1 cellular context compared by ENCODE assay signal in the genomic region with DNA sequence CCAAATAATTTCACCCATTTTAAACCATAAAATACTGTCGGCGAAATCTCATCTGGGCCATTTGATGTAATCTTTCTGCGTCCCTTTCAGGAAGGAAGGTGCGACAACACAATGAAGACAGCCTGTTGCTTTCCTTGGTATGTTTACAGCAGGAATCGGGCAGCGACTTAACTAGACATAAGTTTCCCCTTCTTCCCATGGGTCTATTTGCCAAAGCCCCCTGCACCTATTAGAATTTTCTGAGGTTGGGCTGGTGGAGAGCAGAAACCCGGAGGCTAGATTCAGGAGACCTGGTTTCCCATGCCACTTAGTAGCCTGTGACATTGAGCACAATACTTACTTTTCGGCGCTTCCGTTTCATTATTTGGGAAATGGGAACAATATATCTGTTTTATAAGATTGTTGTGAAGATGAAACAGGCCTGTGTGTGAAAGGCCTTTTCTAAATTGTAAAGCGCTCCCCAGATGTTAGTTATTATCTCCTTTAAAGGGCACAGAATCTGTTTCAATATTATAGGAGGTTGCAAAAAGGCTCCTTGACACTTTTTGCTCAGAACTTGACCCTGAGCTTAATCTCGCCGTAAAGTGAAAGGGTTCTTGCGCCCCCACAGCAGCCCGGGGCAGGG.
TF ChIP-seq lines count a peak whose summit lies in the region.

No MANE protein-coding gene starts in this region.

TF ChIP-seq in K562, 482 proteins besides CTCF, POLR2A, EP300 and RAD21 (continued from another document and continues in another):
- TF ChIP-seq, protein P1, sequence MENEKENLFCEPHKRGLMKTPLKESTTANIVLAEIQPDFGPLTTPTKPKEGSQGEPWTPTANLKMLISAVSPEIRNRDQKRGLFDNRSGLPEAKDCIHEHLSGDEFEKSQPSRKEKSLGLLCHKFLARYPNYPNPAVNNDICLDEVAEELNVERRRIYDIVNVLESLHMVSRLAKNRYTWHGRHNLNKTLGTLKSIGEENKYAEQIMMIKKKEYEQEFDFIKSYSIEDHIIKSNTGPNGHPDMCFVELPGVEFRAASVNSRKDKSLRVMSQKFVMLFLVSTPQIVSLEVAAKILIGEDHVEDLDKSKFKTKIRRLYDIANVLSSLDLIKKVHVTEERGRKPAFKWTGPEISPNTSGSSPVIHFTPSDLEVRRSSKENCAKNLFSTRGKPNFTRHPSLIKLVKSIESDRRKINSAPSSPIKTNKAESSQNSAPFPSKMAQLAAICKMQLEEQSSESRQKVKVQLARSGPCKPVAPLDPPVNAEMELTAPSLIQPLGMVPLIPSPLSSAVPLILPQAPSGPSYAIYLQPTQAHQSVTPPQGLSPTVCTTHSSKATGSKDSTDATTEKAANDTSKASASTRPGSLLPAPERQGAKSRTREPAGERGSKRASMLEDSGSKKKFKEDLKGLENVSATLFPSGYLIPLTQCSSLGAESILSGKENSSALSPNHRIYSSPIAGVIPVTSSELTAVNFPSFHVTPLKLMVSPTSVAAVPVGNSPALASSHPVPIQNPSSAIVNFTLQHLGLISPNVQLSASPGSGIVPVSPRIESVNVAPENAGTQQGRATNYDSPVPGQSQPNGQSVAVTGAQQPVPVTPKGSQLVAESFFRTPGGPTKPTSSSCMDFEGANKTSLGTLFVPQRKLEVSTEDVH (IDR thresholded peaks at IDR 0.05; ENCODE audit: low read depth, partially characterized antibody) = peak; percentile 15
- TF ChIP-seq, protein P2, sequence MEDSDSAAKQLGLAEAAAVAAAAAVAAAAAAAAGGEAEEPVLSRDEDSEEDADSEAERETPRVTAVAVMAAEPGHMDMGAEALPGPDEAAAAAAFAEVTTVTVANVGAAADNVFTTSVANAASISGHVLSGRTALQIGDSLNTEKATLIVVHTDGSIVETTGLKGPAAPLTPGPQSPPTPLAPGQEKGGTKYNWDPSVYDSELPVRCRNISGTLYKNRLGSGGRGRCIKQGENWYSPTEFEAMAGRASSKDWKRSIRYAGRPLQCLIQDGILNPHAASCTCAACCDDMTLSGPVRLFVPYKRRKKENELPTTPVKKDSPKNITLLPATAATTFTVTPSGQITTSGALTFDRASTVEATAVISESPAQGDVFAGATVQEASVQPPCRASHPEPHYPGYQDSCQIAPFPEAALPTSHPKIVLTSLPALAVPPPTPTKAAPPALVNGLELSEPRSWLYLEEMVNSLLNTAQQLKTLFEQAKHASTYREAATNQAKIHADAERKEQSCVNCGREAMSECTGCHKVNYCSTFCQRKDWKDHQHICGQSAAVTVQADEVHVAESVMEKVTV (CRISPR knock-in tag; IDR thresholded peaks at IDR 0.05) = no peak
- TF ChIP-seq PCBP1 (IDR thresholded peaks at IDR 0.05; ENCODE audit: low read depth, low read length, poor library complexity, severe bottlenecking) (no peak), ERF (CRISPR knock-in tag; IDR thresholded peaks at IDR 0.05) (no peak), ZNF133 (CRISPR knock-in tag; IDR thresholded peaks at IDR 0.05) (no peak), XRCC3 (IDR thresholded peaks at IDR 0.05) (no peak), ZNF212 (CRISPR knock-in tag; IDR thresholded peaks at IDR 0.05) (no peak), HMG20A (CRISPR knock-in tag; conservative IDR thresholded peaks at IDR 0.05) (no peak), NFE2L1 (tag; IDR thresholded peaks at IDR 0.05; ENCODE audit: borderline replicate concordance, low read depth) (no peak), ZNF124 (CRISPR knock-in tag; IDR thresholded peaks at IDR 0.05) (no peak), RBM14 (IDR thresholded peaks at IDR 0.05; ENCODE audit: borderline replicate concordance, insufficient read depth, low read depth, low read length) (no peak), TEAD2 (tag; IDR thresholded peaks at IDR 0.05) (no peak), ZBTB7A (IDR thresholded peaks at IDR 0.05; ENCODE audit: borderline replicate concordance, control insufficient read depth, low read depth, low read length) (peak; percentile 47; the same call in 1 of the 2 replicates), ILK (tag; IDR thresholded peaks at IDR 0.05; ENCODE audit: borderline replicate concordance, low read depth) (no peak), NR3C1 (CRISPR knock-in tag; IDR thresholded peaks at IDR 0.05) (no peak), SMAD2 (IDR thresholded peaks at IDR 0.05; ENCODE audit: low read depth, low read length) (no peak), GATA2 (CRISPR knock-in tag; IDR thresholded peaks at IDR 0.05) (peak; percentile 11; the same call in 1 of the 2 replicates), MXI1 (IDR thresholded peaks at IDR 0.05; ENCODE audit: low read depth, low read length) (no peak), PHB2 (IDR thresholded peaks at IDR 0.05; ENCODE audit: low read depth) (no peak), RBM39 (optimal IDR thresholded peaks at IDR 0.05; ENCODE audit: low read depth, low read length) (no peak), HDAC8 (tag; IDR thresholded peaks at IDR 0.05) (no peak), POLR2B (IDR thresholded peaks at IDR 0.05; ENCODE audit: low read depth, partially characterized antibody) (peak; percentile 68), FOXK2 (conservative IDR thresholded peaks at IDR 0.05 in 1 of 2, IDR thresholded peaks at IDR 0.05 in 1 of 2; ENCODE audit: low read depth in 2 of 2) (peak; percentile 72 to 77), ARNT (IDR thresholded peaks at IDR 0.05) (peak in 1 of 2 experiments; percentile 63; a peak in 1 of 4 replicates), ZNF165 (CRISPR knock-in tag; IDR thresholded peaks at IDR 0.05; ENCODE audit: borderline replicate concordance) (no peak), MAFK (IDR thresholded peaks at IDR 0.05; ENCODE audit: low read length) (no peak), ZNF77 (CRISPR knock-in tag; IDR thresholded peaks at IDR 0.05) (no peak), NFIC (IDR thresholded peaks at IDR 0.05) (no peak), RCOR1 (IDR thresholded peaks at IDR 0.05; ENCODE audit: borderline replicate concordance in 1 of 2, low read depth in 2 of 2, low read length in 2 of 2) (no peak), HDAC1 (IDR thresholded peaks at IDR 0.05) (no peak; a peak in 1 of 4 replicates), CBX8 (IDR thresholded peaks at IDR 0.05; ENCODE audit: borderline replicate concordance, extremely low read depth, low read depth, low read length, poor library complexity, severe bottlenecking) (no peak), ILF3 (IDR thresholded peaks at IDR 0.05; ENCODE audit: borderline replicate concordance) (no peak), GABPB2 (CRISPR knock-in tag; conservative IDR thresholded peaks at IDR 0.05) (no peak), CBX1 (IDR thresholded peaks at IDR 0.05; ENCODE audit: low read depth) (no peak), TCF7 (IDR thresholded peaks at IDR 0.05; ENCODE audit: borderline replicate concordance) (no peak), HMG20B (CRISPR knock-in tag; IDR thresholded peaks at IDR 0.05) (no peak), BRF1 (IDR thresholded peaks at IDR 0.05; ENCODE audit: borderline replicate concordance, extremely low read depth, insufficient read length) (no peak), MIER1 (IDR thresholded peaks at IDR 0.05; ENCODE audit: low read depth) (no peak), HSF4 (CRISPR knock-in tag; IDR thresholded peaks at IDR 0.05; ENCODE audit: borderline replicate concordance) (no peak), NELFE (IDR thresholded peaks at IDR 0.05; ENCODE audit: insufficient read depth, insufficient read length) (no peak), SP2 (IDR thresholded peaks at IDR 0.05; ENCODE audit: extremely low read depth, low read depth, low read length, poor library complexity, severe bottlenecking) (no peak)
- TF ChIP-seq, protein P3, sequence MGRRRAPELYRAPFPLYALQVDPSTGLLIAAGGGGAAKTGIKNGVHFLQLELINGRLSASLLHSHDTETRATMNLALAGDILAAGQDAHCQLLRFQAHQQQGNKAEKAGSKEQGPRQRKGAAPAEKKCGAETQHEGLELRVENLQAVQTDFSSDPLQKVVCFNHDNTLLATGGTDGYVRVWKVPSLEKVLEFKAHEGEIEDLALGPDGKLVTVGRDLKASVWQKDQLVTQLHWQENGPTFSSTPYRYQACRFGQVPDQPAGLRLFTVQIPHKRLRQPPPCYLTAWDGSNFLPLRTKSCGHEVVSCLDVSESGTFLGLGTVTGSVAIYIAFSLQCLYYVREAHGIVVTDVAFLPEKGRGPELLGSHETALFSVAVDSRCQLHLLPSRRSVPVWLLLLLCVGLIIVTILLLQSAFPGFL (CRISPR knock-in tag; IDR thresholded peaks at IDR 0.05) = no peak
- TF ChIP-seq, protein P4, sequence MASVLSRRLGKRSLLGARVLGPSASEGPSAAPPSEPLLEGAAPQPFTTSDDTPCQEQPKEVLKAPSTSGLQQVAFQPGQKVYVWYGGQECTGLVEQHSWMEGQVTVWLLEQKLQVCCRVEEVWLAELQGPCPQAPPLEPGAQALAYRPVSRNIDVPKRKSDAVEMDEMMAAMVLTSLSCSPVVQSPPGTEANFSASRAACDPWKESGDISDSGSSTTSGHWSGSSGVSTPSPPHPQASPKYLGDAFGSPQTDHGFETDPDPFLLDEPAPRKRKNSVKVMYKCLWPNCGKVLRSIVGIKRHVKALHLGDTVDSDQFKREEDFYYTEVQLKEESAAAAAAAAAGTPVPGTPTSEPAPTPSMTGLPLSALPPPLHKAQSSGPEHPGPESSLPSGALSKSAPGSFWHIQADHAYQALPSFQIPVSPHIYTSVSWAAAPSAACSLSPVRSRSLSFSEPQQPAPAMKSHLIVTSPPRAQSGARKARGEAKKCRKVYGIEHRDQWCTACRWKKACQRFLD (CRISPR knock-in tag; IDR thresholded peaks at IDR 0.05) = no peak
- TF ChIP-seq, protein P5, sequence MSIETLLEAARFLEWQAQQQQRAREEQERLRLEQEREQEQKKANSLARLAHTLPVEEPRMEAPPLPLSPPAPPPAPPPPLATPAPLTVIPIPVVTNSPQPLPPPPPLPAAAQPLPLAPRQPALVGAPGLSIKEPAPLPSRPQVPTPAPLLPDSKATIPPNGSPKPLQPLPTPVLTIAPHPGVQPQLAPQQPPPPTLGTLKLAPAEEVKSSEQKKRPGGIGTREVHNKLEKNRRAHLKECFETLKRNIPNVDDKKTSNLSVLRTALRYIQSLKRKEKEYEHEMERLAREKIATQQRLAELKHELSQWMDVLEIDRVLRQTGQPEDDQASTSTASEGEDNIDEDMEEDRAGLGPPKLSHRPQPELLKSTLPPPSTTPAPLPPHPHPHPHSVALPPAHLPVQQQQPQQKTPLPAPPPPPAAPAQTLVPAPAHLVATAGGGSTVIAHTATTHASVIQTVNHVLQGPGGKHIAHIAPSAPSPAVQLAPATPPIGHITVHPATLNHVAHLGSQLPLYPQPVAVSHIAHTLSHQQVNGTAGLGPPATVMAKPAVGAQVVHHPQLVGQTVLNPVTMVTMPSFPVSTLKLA (conservative IDR thresholded peaks at IDR 0.05) = no peak; a peak in 1 of 4 replicates
- TF ChIP-seq, protein P6, sequence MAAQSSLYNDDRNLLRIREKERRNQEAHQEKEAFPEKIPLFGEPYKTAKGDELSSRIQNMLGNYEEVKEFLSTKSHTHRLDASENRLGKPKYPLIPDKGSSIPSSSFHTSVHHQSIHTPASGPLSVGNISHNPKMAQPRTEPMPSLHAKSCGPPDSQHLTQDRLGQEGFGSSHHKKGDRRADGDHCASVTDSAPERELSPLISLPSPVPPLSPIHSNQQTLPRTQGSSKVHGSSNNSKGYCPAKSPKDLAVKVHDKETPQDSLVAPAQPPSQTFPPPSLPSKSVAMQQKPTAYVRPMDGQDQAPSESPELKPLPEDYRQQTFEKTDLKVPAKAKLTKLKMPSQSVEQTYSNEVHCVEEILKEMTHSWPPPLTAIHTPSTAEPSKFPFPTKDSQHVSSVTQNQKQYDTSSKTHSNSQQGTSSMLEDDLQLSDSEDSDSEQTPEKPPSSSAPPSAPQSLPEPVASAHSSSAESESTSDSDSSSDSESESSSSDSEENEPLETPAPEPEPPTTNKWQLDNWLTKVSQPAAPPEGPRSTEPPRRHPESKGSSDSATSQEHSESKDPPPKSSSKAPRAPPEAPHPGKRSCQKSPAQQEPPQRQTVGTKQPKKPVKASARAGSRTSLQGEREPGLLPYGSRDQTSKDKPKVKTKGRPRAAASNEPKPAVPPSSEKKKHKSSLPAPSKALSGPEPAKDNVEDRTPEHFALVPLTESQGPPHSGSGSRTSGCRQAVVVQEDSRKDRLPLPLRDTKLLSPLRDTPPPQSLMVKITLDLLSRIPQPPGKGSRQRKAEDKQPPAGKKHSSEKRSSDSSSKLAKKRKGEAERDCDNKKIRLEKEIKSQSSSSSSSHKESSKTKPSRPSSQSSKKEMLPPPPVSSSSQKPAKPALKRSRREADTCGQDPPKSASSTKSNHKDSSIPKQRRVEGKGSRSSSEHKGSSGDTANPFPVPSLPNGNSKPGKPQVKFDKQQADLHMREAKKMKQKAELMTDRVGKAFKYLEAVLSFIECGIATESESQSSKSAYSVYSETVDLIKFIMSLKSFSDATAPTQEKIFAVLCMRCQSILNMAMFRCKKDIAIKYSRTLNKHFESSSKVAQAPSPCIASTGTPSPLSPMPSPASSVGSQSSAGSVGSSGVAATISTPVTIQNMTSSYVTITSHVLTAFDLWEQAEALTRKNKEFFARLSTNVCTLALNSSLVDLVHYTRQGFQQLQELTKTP (IDR thresholded peaks at IDR 0.05; ENCODE audit: low read depth in 1 of 2, partially characterized antibody in 2 of 2) = no peak
- TF ChIP-seq, protein P7, sequence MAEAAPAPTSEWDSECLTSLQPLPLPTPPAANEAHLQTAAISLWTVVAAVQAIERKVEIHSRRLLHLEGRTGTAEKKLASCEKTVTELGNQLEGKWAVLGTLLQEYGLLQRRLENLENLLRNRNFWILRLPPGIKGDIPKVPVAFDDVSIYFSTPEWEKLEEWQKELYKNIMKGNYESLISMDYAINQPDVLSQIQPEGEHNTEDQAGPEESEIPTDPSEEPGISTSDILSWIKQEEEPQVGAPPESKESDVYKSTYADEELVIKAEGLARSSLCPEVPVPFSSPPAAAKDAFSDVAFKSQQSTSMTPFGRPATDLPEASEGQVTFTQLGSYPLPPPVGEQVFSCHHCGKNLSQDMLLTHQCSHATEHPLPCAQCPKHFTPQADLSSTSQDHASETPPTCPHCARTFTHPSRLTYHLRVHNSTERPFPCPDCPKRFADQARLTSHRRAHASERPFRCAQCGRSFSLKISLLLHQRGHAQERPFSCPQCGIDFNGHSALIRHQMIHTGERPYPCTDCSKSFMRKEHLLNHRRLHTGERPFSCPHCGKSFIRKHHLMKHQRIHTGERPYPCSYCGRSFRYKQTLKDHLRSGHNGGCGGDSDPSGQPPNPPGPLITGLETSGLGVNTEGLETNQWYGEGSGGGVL (CRISPR knock-in tag; IDR thresholded peaks at IDR 0.05) = no peak
- TF ChIP-seq, protein P8, sequence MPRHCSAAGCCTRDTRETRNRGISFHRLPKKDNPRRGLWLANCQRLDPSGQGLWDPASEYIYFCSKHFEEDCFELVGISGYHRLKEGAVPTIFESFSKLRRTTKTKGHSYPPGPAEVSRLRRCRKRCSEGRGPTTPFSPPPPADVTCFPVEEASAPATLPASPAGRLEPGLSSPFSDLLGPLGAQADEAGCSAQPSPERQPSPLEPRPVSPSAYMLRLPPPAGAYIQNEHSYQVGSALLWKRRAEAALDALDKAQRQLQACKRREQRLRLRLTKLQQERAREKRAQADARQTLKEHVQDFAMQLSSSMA (CRISPR knock-in tag; IDR thresholded peaks at IDR 0.05) = no peak
- TF ChIP-seq, protein P9, sequence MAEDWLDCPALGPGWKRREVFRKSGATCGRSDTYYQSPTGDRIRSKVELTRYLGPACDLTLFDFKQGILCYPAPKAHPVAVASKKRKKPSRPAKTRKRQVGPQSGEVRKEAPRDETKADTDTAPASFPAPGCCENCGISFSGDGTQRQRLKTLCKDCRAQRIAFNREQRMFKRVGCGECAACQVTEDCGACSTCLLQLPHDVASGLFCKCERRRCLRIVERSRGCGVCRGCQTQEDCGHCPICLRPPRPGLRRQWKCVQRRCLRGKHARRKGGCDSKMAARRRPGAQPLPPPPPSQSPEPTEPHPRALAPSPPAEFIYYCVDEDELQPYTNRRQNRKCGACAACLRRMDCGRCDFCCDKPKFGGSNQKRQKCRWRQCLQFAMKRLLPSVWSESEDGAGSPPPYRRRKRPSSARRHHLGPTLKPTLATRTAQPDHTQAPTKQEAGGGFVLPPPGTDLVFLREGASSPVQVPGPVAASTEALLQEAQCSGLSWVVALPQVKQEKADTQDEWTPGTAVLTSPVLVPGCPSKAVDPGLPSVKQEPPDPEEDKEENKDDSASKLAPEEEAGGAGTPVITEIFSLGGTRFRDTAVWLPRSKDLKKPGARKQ (CRISPR knock-in tag; IDR thresholded peaks at IDR 0.05) = no peak
